ENCODE assay signal across 22 cellular contexts in genomic region chr5:98519530-98519929, GRCh38.
"Had no signal": no experiment of that assay in that cellular context is flagged by ENCODE, and none has a peak within 500 bp of the region (broad histone marks: within the 10 kb centered on the region; RNA-seq: fewer than 3 reads in every experiment).

No MANE protein-coding gene starts in this region.

- H3K9me3 Mint-ChIP-seq: activated CD4-positive, alpha-beta memory T cell treated with anti-CD3 and anti-CD28 coated beads for 36 hours; activated naive CD4-positive, alpha-beta T cell treated with anti-CD3 and anti-CD28 coated beads for 36 hours; activated naive CD8-positive, alpha-beta T cell treated with anti-CD3 and anti-CD28 coated beads, Interleukin-2, amount 10 ng/mL, durations not matched to agents 7 days and 5 days; dendritic cell treated with granulocyte-macrophage colony-stimulating factor and Interleukin-4, amounts not matched to agents 40 ng/mL and 50 ng/mL, for 4 days had no signal

- H3K27me3 Mint-ChIP-seq: dendritic cell treated with granulocyte-macrophage colony-stimulating factor and Interleukin-4, amounts not matched to agents 40 ng/mL and 50 ng/mL, for 4 days; natural killer cell treated with Interleukin-12 subunit alpha and Interleukin-12 subunit beta and Interleukin-15 and Interleukin-18, amount 100 ng/mL, for 72 hours; progenitor cell of endocrine pancreas had no signal

- H3K27me3 ChIP-seq: cardiac muscle cell, upper lobe of right lung had no signal

- H3K4me3 Mint-ChIP-seq: activated CD4-positive, alpha-beta memory T cell treated with anti-CD3 and anti-CD28 coated beads for 36 hours; activated naive CD4-positive, alpha-beta T cell treated with anti-CD3 and anti-CD28 coated beads for 36 hours; activated naive CD8-positive, alpha-beta T cell treated with anti-CD3 and anti-CD28 coated beads, Interleukin-2, amount 10 ng/mL, durations not matched to agents 7 days and 5 days; dendritic cell treated with granulocyte-macrophage colony-stimulating factor and Interleukin-4, amounts not matched to agents 40 ng/mL and 50 ng/mL, for 4 days; natural killer cell treated with Interleukin-12 subunit alpha and Interleukin-12 subunit beta and Interleukin-15 and Interleukin-18, amount 100 ng/mL, for 72 hours; T-helper 17 cell had no signal

- H3K4me3 ChIP-seq: cardiac muscle cell, upper lobe of right lung had no signal

- H3K4me1 ChIP-seq: upper lobe of right lung had no signal

- ATAC-seq: left ventricle myocardium superior; natural killer cell treated with Interleukin-12 subunit alpha and Interleukin-12 subunit beta and Interleukin-15 and Interleukin-18, amount 100 ng/mL, for 72 hours; T-helper 17 cell; upper lobe of right lung had no signal

- H3K27ac ChIP-seq: cardiac muscle cell, upper lobe of right lung had no signal

- H3K36me3 ChIP-seq: cardiac muscle cell, upper lobe of right lung had no signal

- H3K4me1 Mint-ChIP-seq: activated naive CD8-positive, alpha-beta T cell treated with anti-CD3 and anti-CD28 coated beads, Interleukin-2, amount 10 ng/mL, durations not matched to agents 7 days and 5 days; T-helper 17 cell had no signal

- H3K36me3 Mint-ChIP-seq: activated CD4-positive, alpha-beta memory T cell treated with anti-CD3 and anti-CD28 coated beads for 36 hours; activated naive CD8-positive, alpha-beta T cell treated with anti-CD3 and anti-CD28 coated beads, Interleukin-2, amount 10 ng/mL, durations not matched to agents 7 days and 5 days; natural killer cell treated with Interleukin-12 subunit alpha and Interleukin-12 subunit beta and Interleukin-15 and Interleukin-18, amount 100 ng/mL, for 72 hours had no signal

- DNase-seq: activated CD4-positive, alpha-beta memory T cell treated with anti-CD3 and anti-CD28 coated beads for 36 hours; activated CD4-positive, alpha-beta T cell treated with anti-CD3 and anti-CD28 coated beads for 48 hours; activated effector memory CD4-positive, alpha-beta T cell treated with Interleukin-2 at 50 U/mL for 16 hours; activated naive CD4-positive, alpha-beta T cell treated with anti-CD3 and anti-CD28 coated beads for 36 hours; activated naive CD8-positive, alpha-beta T cell treated with anti-CD3 and anti-CD28 coated beads, Interleukin-2, amount 10 ng/mL, durations not matched to agents 7 days and 5 days; activated T-cell treated with anti-CD3 and anti-CD28 coated beads, Interleukin-2, amount 50 U/mL, for 48 hours; amniotic stem cell; effector CD4-positive, alpha-beta T cell; glutamatergic neuron; hippocampal formation; left ventricle myocardium superior; mammary epithelial cell; midbrain; stimulated activated CD4-positive, alpha-beta T cell treated with anti-CD3 and anti-CD28 coated beads, Interleukin-2, amount 100 ng/mL, for 48 hours; stimulated activated CD8-positive, alpha-beta memory T cell treated with anti-CD3 and anti-CD28 coated beads, Interleukin-4, amount 100 ng/mL, for 48 hours; stimulated activated naive CD4-positive, alpha-beta T cell; T-helper 17 cell; upper lobe of right lung had no signal

- H3K9me3 ChIP-seq: upper lobe of right lung had no signal

- H3K27ac Mint-ChIP-seq: activated CD4-positive, alpha-beta memory T cell treated with anti-CD3 and anti-CD28 coated beads for 36 hours; activated naive CD4-positive, alpha-beta T cell treated with anti-CD3 and anti-CD28 coated beads for 36 hours; activated naive CD8-positive, alpha-beta T cell treated with anti-CD3 and anti-CD28 coated beads, Interleukin-2, amount 10 ng/mL, durations not matched to agents 7 days and 5 days; dendritic cell treated with granulocyte-macrophage colony-stimulating factor and Interleukin-4, amounts not matched to agents 40 ng/mL and 50 ng/mL, for 4 days; natural killer cell treated with Interleukin-12 subunit alpha and Interleukin-12 subunit beta and Interleukin-15 and Interleukin-18, amount 100 ng/mL, for 72 hours; progenitor cell of endocrine pancreas; T-helper 17 cell had no signal
